ENCODE assay signal across 8 cellular contexts in genomic region chr5:141951341-141951781, GRCh38. TPM values are rescaled to one million over a fixed set of nuclear protein-coding genes. Genes with fewer than 3 reads are reported as not detected.
A peak's percentile ranks its signal among the peaks of the same experiment; 100 is the strongest.
DNase-seq lines count a peak whose midpoint lies in the region; ATAC-seq, FAIRE-seq and TF ChIP-seq lines count a peak whose summit lies in the region.

No MANE protein-coding gene starts in this region.

- ATAC-seq in gastrocnemius medialis (peak in 1 of 2 donors; percentile 46), HG02840 (IDR thresholded peaks at IDR 0.05; ENCODE audit: low FRiP score, unreplicated experiment) (no peak)

- H3K9ac ChIP-seq in H9 (ENCODE audit: extremely low read depth, insufficient read length, low read length) (no peak overlapping the region), neuronal stem cell (ENCODE audit: low read depth, low read length, poor library complexity) (no peak overlapping the region)

- H3K23ac ChIP-seq in H9 (ENCODE audit: insufficient read length, low read depth, low read length): no peak overlapping the region
- H3K23ac ChIP-seq in neuronal stem cell (ENCODE audit: low read depth, low read length, poor library complexity): no peak overlapping the region

- no peaks in the 10 kb centered on the region for H3K79me2 ChIP-seq in H9 (ENCODE audit: insufficient read depth, low read length)

- POLR2A ChIA-PET in RWPE1 (lab: Yijun Ruan, JAX; ENCODE audit: low non-redundant PET): no interaction called here

- H3T11ph ChIP-seq in H9 (ENCODE audit: low read length): no peak overlapping the region

- H2BK5ac ChIP-seq in H9 (ENCODE audit: insufficient read length, low read length) (no peak overlapping the region), neuronal stem cell (ENCODE audit: low read length) (no peak overlapping the region)

- H3K36me3 ChIP-seq in gastrocnemius medialis: no peaks in the 10 kb centered on the region
- H3K36me3 ChIP-seq in neuronal stem cell (replicated peaks in 1 of 2; ENCODE audit: control insufficient read depth in 2 of 2, insufficient read depth in 2 of 2, low read length in 2 of 2): no peaks in the 10 kb centered on the region

- H3K27me3 ChIP-seq in H9 (ENCODE audit: insufficient read depth, low read length) (no peaks in the 10 kb centered on the region), gastrocnemius medialis (peaks cover 0 to 5% (median 5%) of the 10 kb centered on the region in 3 donors), neuronal stem cell (ENCODE audit: control insufficient read depth in 3 of 3, insufficient read depth in 3 of 3, low read depth in 1 of 3, low read length in 3 of 3) (no peaks in the 10 kb centered on the region)

- H3K79me1 ChIP-seq in H9 (ENCODE audit: insufficient read depth, low read depth, low read length, poor library complexity, severe bottlenecking): no peaks in the 10 kb centered on the region
- no peaks in the 10 kb centered on the region for H3K79me1 ChIP-seq in neuronal stem cell (ENCODE audit: low read depth, low read length)

- no peaks in the 10 kb centered on the region; a peak in 1 of 5 replicates for H3K9me3 Mint-ChIP-seq in H9

- peaks cover 3% of the 10 kb centered on the region; the same call in 1 of the 2 replicates for H3K27me3 Mint-ChIP-seq in H9 (ENCODE audit: low read depth)

- TF ChIP-seq CTCF in H9 (conservative IDR thresholded peaks at IDR 0.05) (peak; percentile 76), RWPE1 (conservative IDR thresholded peaks at IDR 0.05; ENCODE audit: low read depth) (no peak; the same call in 1 of the 2 replicates), gastrocnemius medialis (IDR thresholded peaks at IDR 0.05 in 4 of 5, conservative IDR thresholded peaks at IDR 0.05 in 1 of 5) (peak in 2 of 5 experiments; percentile 13 to 27)

- peak; percentile 62 for DNase-seq in GM12891 (ENCODE audit: insufficient read length, low spot score)
- peak; percentile 86 for DNase-seq in H9
- peak; percentile 34 for DNase-seq in RWPE1 (ENCODE audit: low spot score)
- peak; percentile 88 for DNase-seq in dermis blood vessel endothelial cell
- no peak for DNase-seq in gastrocnemius medialis
- DNase-seq in neuronal stem cell (ENCODE audit: low spot score): no peak
- DNase-seq in GOT3 (lab: John Stamatoyannopoulos, UW): no peak

- no peak overlapping the region for H3K4me2 ChIP-seq in H9 (ENCODE audit: insufficient read depth, insufficient read length, low read length)
- H3K4me2 ChIP-seq in neuronal stem cell (ENCODE audit: insufficient read depth, low read length, poor library complexity, severe bottlenecking): no peak overlapping the region

- no peak overlapping the region for H3K56ac ChIP-seq in H9 (ENCODE audit: insufficient read length, low read depth, low read length)

- H4K91ac ChIP-seq in H9 (ENCODE audit: insufficient read length, low read depth, low read length): no peak overlapping the region
- no peak overlapping the region for H4K91ac ChIP-seq in neuronal stem cell (ENCODE audit: low read depth, low read length, poor library complexity)

- peak; percentile 71 for FAIRE-seq in GM12891 (lab: Jason Lieb, UNC)

- no peaks in the 10 kb centered on the region for H3K23me2 ChIP-seq in H9 (ENCODE audit: insufficient read length, low read depth, low read length, poor library complexity, severe bottlenecking)

- H3K4ac ChIP-seq in H9 (ENCODE audit: low read depth, low read length) (no peak overlapping the region), neuronal stem cell (ENCODE audit: low read length) (no peak overlapping the region)

- H2AFZ ChIP-seq in H9 (ENCODE audit: low read length) (no peak overlapping the region), neuronal stem cell (ENCODE audit: low read length) (no peak overlapping the region)

- H3K14ac ChIP-seq in H9 (ENCODE audit: insufficient read depth, low read length): no peak overlapping the region
- no peak overlapping the region for H3K14ac ChIP-seq in neuronal stem cell (ENCODE audit: low read length)

- H3K27ac Mint-ChIP-seq in H9: no peak overlapping the region; a peak in 1 of 7 replicates

- no peak overlapping the region for H2BK12ac ChIP-seq in H9 (ENCODE audit: insufficient read length, low read depth, low read length)
- no peak overlapping the region for H2BK12ac ChIP-seq in neuronal stem cell (ENCODE audit: low read length)

- TF ChIP-seq POLR2A in GM12891 (IDR thresholded peaks at IDR 0.05; ENCODE audit: low read depth, low read length): no peak
- no peak for TF ChIP-seq POLR2A in gastrocnemius medialis (IDR thresholded peaks at IDR 0.05)

- no CpG with 5 or more reads among the region's 9 CpGs for WGBS in H9 (ENCODE audit: extremely low coverage, insufficient read length, low lambda C conversion rate)
- WGBS in neuronal stem cell (ENCODE audit: extremely low coverage in 2 of 2, insufficient read length in 2 of 2, insufficient replicate concordance in 1 of 2), 2 donors: no CpG with 5 or more reads among the region's 9 CpGs

- H4K8ac ChIP-seq in H9 (replicated peaks; ENCODE audit: insufficient read length, low read depth, low read length) (no peak overlapping the region), neuronal stem cell (ENCODE audit: low read depth, low read length) (no peak overlapping the region)

- H2BK120ac ChIP-seq in H9 (ENCODE audit: low read depth, low read length, poor library complexity, severe bottlenecking) (no peak overlapping the region), neuronal stem cell (ENCODE audit: low read depth, low read length) (no peak overlapping the region)

- H3K4me1 ChIP-seq in H9 (ENCODE audit: insufficient read depth, low read length) (no peaks in the 10 kb centered on the region; the same call in 1 of the 2 replicates), gastrocnemius medialis (peaks cover 7 to 11% of the 10 kb centered on the region in 2 donors), neuronal stem cell (ENCODE audit: control insufficient read depth in 2 of 2, insufficient read depth in 1 of 2, low read depth in 1 of 2, low read length in 2 of 2) (peaks cover 0 to 2% of the 10 kb centered on the region in 2 donors)

- no peaks in the 10 kb centered on the region for H4K20me1 ChIP-seq in H9 (ENCODE audit: control insufficient read depth, insufficient read depth, insufficient read length)

- in situ Hi-C loops in gastrocnemius medialis (cut with MboI; ENCODE audit: low sequenced_read_pairs in 4 of 4): loop anchor here in 1 of 4 donors (10.0 kb wide), 1 partner anchor 67 kb away; no protein-coding TSS in a partner anchor

- H3K9me3 ChIP-seq in H9 (ENCODE audit: control insufficient read depth, low read depth, low read length): no peaks in the 10 kb centered on the region
- H3K9me3 ChIP-seq in gastrocnemius medialis: no peaks in the 10 kb centered on the region
- H3K9me3 ChIP-seq in neuronal stem cell (replicated peaks in 1 of 2; ENCODE audit: control insufficient read depth in 2 of 2, insufficient read depth in 1 of 2, low read depth in 1 of 2, low read length in 2 of 2): no peaks in the 10 kb centered on the region

- H4K5ac ChIP-seq in H9 (ENCODE audit: insufficient read length, low read depth, low read length): no peak overlapping the region

- no peak overlapping the region for H2AK5ac ChIP-seq in H9 (ENCODE audit: insufficient read length, low read length)
- no peak overlapping the region for H2AK5ac ChIP-seq in neuronal stem cell (ENCODE audit: low read depth, low read length)

- H3K27ac ChIP-seq in H9 (ENCODE audit: insufficient read length, low read depth, low read length) (no peak overlapping the region), RWPE1 (no peak overlapping the region), gastrocnemius medialis (peak overlapping the region in 3 of 4 donors; percentile 41 to 52 (median 46)), neuronal stem cell (replicated peaks; ENCODE audit: low read length) (no peak overlapping the region)

- no peaks in the 10 kb centered on the region for H3K36me3 Mint-ChIP-seq in H9 (ENCODE audit: insufficient read depth in 1 of 3, low read depth in 3 of 3)

- CTCF ChIA-PET in RWPE1 (lab: Yijun Ruan, JAX): interaction anchor here (2.2 kb wide), 1 partner anchor 9 kb away, joined by 10 read pairs; no protein-coding TSS in a partner anchor

- H2BK15ac ChIP-seq in H9 (ENCODE audit: low read depth, low read length) (no peak overlapping the region; the same call in 1 of the 2 replicates), neuronal stem cell (ENCODE audit: low read length) (no peak overlapping the region)

- no peak overlapping the region for H3K4me3 ChIP-seq in gastrocnemius medialis
- H3K4me3 ChIP-seq in neuronal stem cell (ENCODE audit: low read length in 2 of 2): no peak overlapping the region

- H3K4me1 Mint-ChIP-seq in H9: peaks cover 13 to 14% of the 10 kb centered on the region in 2 experiments

- H3K4me3 Mint-ChIP-seq in H9: no peak overlapping the region

- intact Hi-C loops in gastrocnemius medialis (cut with DNase I; ENCODE audit: low total_unique reads): no loop called here

- H3K18ac ChIP-seq in H9 (ENCODE audit: insufficient read length, low read depth, low read length) (no peak overlapping the region), neuronal stem cell (ENCODE audit: low read length) (no peak overlapping the region)

- no peak overlapping the region for H2BK20ac ChIP-seq in H9 (ENCODE audit: low read depth, low read length, poor library complexity, severe bottlenecking)

TF ChIP-seq in GM12891, 5 proteins besides CTCF, POLR2A, EP300 and RAD21:
- TF ChIP-seq TAF1 (IDR thresholded peaks at IDR 0.05; ENCODE audit: low read depth, low read length): no peak
- TF ChIP-seq POLR2AphosphoS5 (IDR thresholded peaks at IDR 0.05; ENCODE audit: low read depth, low read length): no peak
- TF ChIP-seq SPI1 (IDR thresholded peaks at IDR 0.05; ENCODE audit: low read depth, low read length): no peak
- TF ChIP-seq POU2F2 (IDR thresholded peaks at IDR 0.05; ENCODE audit: low read depth, low read length): no peak
- TF ChIP-seq PAX5 (IDR thresholded peaks at IDR 0.05; ENCODE audit: insufficient read depth, low read length, severe bottlenecking): no peak

RNA-seq across cellular contexts. Expression of gene PCDH12, which starts 6.6 kb away (rescaled TPM):
- 0.04 TPM for polyA plus RNA-seq in GM12891 (2012; ENCODE audit: low read depth, missing spikeins)
- total RNA-seq in H9 (2021) (not detected in 2 replicates), dermis blood vessel endothelial cell (48.2 and 60.9 TPM in 2 replicates), gastrocnemius medialis (10 to 100 TPM in 1 of 4 donors, 1 to 10 TPM in 3; 2.1 to 13.6 (median 3.6) TPM)
- not detected for polyA plus RNA-seq in neuronal stem cell (2013, experiment 1 of 2)
- polyA plus RNA-seq in neuronal stem cell (2013, experiment 2 of 2): not detected

RNA-seq across cellular contexts. Expression of gene RNF14, which starts 17.5 kb away (rescaled TPM):
- polyA plus RNA-seq in GM12891 (2012; ENCODE audit: low read depth, missing spikeins): 20.1 TPM
- total RNA-seq in H9 (2021) (19.5 and 20.1 TPM in 2 replicates), dermis blood vessel endothelial cell (75.7 and 88.3 TPM in 2 replicates), gastrocnemius medialis (100 to 1,000 TPM in 1 of 4 donors, 10 to 100 TPM in 3; 71.4 to 107 (median 84.5) TPM)
- 17.5 TPM for polyA plus RNA-seq in neuronal stem cell (2013, experiment 1 of 2)
- 17.1 TPM for polyA plus RNA-seq in neuronal stem cell (2013, experiment 2 of 2)

RNA-seq across cellular contexts. Expression of gene DELE1, which starts 27.7 kb away (rescaled TPM):
- 32.8 TPM for polyA plus RNA-seq in GM12891 (2012; ENCODE audit: low read depth, missing spikeins)
- total RNA-seq in H9 (2021) (72.7 and 75.3 TPM in 2 replicates), dermis blood vessel endothelial cell (66.4 and 81.7 TPM in 2 replicates), gastrocnemius medialis (10 to 100 TPM; 31.3 to 91.6 (median 52.4) TPM)
- 40.3 TPM for polyA plus RNA-seq in neuronal stem cell (2013, experiment 1 of 2)
- 38.7 TPM for polyA plus RNA-seq in neuronal stem cell (2013, experiment 2 of 2)

Comparison
In these comparisons a context has a peak if more than half of its experiments do, and no peak if none do; other contexts are left out.
1. DNase-seq: peak in GM12891 (single experiment), H9 (single experiment), RWPE1 (single experiment) and dermis blood vessel endothelial cell (single experiment); none in gastrocnemius medialis (0 of 2), neuronal stem cell (single experiment) and GOT3 (single experiment).
2. H3K27ac ChIP-seq: peak in gastrocnemius medialis (3 of 4); none in H9 (single experiment), RWPE1 (single experiment) and neuronal stem cell (single experiment).